Comparison of ENCODE assay signal across 20 cellular contexts in the genomic region with DNA sequence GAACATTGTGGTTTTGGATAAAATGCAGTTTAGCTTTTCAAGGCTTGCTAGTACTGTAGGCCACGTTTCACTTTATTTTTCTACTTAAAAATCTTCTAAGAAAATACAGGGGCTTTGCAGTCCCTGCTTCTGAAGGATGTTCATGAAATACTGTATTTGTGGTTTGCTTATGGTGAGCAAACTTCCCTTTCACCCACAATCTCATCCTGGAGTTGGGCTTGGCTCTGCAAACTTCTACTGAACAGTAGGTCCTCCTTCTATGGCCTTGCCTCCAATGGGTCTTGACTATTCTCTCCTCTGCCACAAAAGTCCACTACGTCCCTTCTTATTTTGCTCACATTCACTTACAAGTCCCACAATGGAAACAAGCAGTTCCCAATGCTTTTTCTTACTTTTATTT.
"Had no signal": no experiment of that assay in that cellular context is flagged by ENCODE, and none has a peak within 500 bp of the region (broad histone marks: within the 10 kb centered on the region; RNA-seq: fewer than 3 reads in every experiment).

No MANE protein-coding gene starts in this region.

- DNase-seq: activated CD4-positive, alpha-beta T cell treated with anti-CD3 and anti-CD28 coated beads for 4 hours; activated CD4-positive, alpha-beta T cell treated with anti-CD3 and anti-CD28 coated beads, Interleukin-2, amount 50 U/mL, for 4 hours; activated effector memory CD4-positive, alpha-beta T cell treated with Interleukin-2 at 50 U/mL for 16 hours; activated naive CD4-positive, alpha-beta T cell treated with anti-CD3 and anti-CD28 coated beads, Interleukin-2, amount 10 ng/mL, durations not matched to agents 7 days and 5 days; activated naive CD8-positive, alpha-beta T cell treated with anti-CD3 and anti-CD28 coated beads, Interleukin-2, amount 10 ng/mL, durations not matched to agents 7 days and 5 days; activated T-cell treated with anti-CD3 and anti-CD28 coated beads for 4 hours; cerebellar nuclear complex; colonic mucosa; effector memory CD4-positive, alpha-beta T cell; gastrocnemius medialis; glutamatergic neuron; islet precursor cell; left ventricle myocardium inferior; mesendoderm; stimulated activated CD4-positive, alpha-beta T cell treated with anti-CD3 and anti-CD28 coated beads, Interleukin-12 subunit alpha, Interleukin-12 subunit beta, amount 100 ng/mL, for 4 hours; stimulated activated CD4-positive, alpha-beta T cell treated with anti-CD3 and anti-CD28 coated beads, Interleukin-4, amount 100 ng/mL, for 1 hour; stimulated activated naive CD8-positive, alpha-beta T cell treated with anti-CD3 and anti-CD28 coated beads, Interleukin-15, Interleukin-2, amounts not matched to agents 100 U/mL and 50 U/mL, for 24 hours; testis; transverse colon; uterus had no signal
